In genomic region chr17:71283486-71283885, GRCh38 we compare ENCODE assay signal across 8 cellular contexts.
"Had no signal": no experiment of that assay in that cellular context is flagged by ENCODE, and none has a peak within 500 bp of the region (broad histone marks: within the 10 kb centered on the region; RNA-seq: fewer than 3 reads in every experiment).

No MANE protein-coding gene starts in this region.

- DNase-seq: GDM1, GF-D8 had no signal

- FAIRE-seq: G401.6, GM12878, GM12891, GM12892, GM18507, GM19239 had no signal

- H3K4me3 ChIP-seq: GM12878 had no signal

- ATAC-seq: GM12878 had no signal
